8 cellular contexts compared by ENCODE assay signal in the genomic region with DNA sequence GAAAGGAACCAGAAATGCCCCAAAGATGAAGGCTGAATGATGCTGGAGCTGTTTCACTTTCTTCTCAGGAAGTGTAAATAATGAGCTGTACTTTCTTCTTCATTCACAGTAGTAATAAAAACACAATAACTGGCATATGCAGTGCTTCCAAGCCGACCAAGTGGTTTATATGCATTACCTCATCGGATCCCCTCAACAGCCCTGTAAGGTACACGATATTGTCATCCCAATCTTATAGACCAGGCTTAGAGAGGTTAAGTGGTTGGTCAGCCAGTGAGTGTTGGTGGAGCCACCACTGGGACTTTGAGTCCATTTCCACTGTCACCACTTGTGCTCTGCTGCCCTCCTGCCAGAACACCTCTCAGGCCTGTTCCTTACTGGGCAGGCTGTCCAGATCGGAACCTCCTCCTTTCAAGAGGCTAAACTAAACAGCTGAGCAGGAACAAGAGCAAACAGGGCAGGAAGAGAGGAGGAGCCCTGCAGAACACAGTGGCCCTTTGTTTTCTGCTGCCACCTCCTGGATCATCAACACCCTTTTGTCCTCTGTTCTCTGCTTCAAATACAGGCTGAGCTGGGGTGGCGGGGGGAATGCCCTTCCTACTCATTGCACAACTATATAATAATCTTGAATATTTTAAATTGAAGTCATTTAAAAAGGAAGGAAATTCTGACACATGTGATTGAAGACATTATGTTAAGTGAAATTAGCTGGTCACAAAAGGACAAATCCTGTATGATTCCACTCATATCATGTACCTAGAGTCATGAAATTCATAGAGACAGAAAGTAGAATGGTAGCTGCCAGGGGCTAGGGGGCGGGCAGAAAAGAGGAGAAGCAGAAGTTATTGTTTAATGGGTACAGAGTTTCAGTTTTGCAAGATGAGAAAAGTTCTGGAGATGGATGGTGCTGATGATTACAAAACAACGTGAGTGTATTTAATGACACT.
A peak's percentile ranks its signal among the peaks of the same experiment; 100 is the strongest.
DNase-seq lines count a peak whose midpoint lies in the region; ATAC-seq, FAIRE-seq and TF ChIP-seq lines count a peak whose summit lies in the region.

No MANE protein-coding gene starts in this region.

- no peak for TF ChIP-seq POLR2A in GM12878 (IDR thresholded peaks at IDR 0.05; ENCODE audit: low read depth, low read length)

- in situ Hi-C loops in Caki2 (cut with HindIII; ENCODE audit: low pct_unique_long_range_greater_than_20kb, low sequenced_read_pairs) = no loop called here
- in situ Hi-C loops in GM12878 (cut with MboI) = no loop called here

- H3K4me1 ChIP-seq in GM12878 (ENCODE audit: control insufficient read depth, insufficient read depth, low read length) = peaks cover under 1% of the 10 kb centered on the region; the same call in 1 of the 2 replicates

- 21% methylated on average over 7 of the region's 7 CpGs for WGBS in GM12878 (ENCODE audit: insufficient coverage, insufficient replicate concordance, low lambda C conversion rate, missing lambda C conversion rate)

- DNase-seq in Caki2 (ENCODE audit: low read depth) = peak; percentile 64
- peak; percentile 76 for DNase-seq in LNCaP clone FGC (ENCODE audit: low read depth)
- peak; percentile 44 for DNase-seq in RKO (ENCODE audit: low spot score)
- DNase-seq in GM12878 (ENCODE audit: low read depth, low spot score) = peak; percentile 47
- peak; percentile 39 for DNase-seq in iPS-NIHi11 (ENCODE audit: low spot score)
- peak; percentile 7 to 18 for DNase-seq in stimulated activated CD4-positive, alpha-beta T cell treated with anti-CD3 and anti-CD28 coated beads, Interleukin-15, amount 100 ng/mL, for 48 hours (ENCODE audit: low read depth in 2 of 2)

- SMC1A ChIA-PET in GM12878 (lab: Charles Lee; ENCODE audit: uncharacterized antibody, unreplicated experiment) = interaction anchor here (0.7 to 1.5 kb wide), 8 partner anchors 19 to 1207 kb away, joined by 3 read pairs; no protein-coding TSS in a partner anchor

- CTCF ChIA-PET in GM12878 (lab: Yijun Ruan, JAX) = interaction anchor here (0.7 to 1.9 kb wide), 6 partner anchors 62 to 737 kb away, joined by 3 to 19 read pairs (median 3); no protein-coding TSS in a partner anchor

- POLR2A ChIA-PET in GM12878 (lab: Charles Lee) = no interaction called here

- RAD21 ChIA-PET in GM12878 (lab: Charles Lee; ENCODE audit: unreplicated experiment) = interaction anchor here (0.5 to 1.5 kb wide), 6 partner anchors 154 to 738 kb away, joined by 3 to 8 read pairs (median 4); no protein-coding TSS in a partner anchor

- H3K9ac ChIP-seq in GM12878 (ENCODE audit: control insufficient read depth, insufficient read depth, low read length) = no peak overlapping the region; the same call in 1 of the 2 replicates

- peak; percentile 68 for TF ChIP-seq RAD21 in GM12878 (IDR thresholded peaks at IDR 0.05; ENCODE audit: insufficient read depth, low read depth, low read length)

- no peaks in the 10 kb centered on the region for H3K79me2 ChIP-seq in GM12878 (ENCODE audit: control insufficient read depth, insufficient read depth, low read length)

- FAIRE-seq in GM12878 (lab: Jason Lieb, UNC) = no peak

- H3K9me3 ChIP-seq in GM12878 (replicated peaks; ENCODE audit: control insufficient read depth, insufficient read depth, low read length) = no peaks in the 10 kb centered on the region; the same call in 2 of the 3 replicates

- H3K4me3 ChIP-seq in LNCaP clone FGC (ENCODE audit: low read depth, low read length) = no peak overlapping the region
- H3K4me3 ChIP-seq in GM12878 = no peak overlapping the region

- TF ChIP-seq EP300 in GM12878 (IDR thresholded peaks at IDR 0.05; ENCODE audit: borderline replicate concordance in 1 of 2, control insufficient read depth in 1 of 2, low read depth in 2 of 2, low read length in 2 of 2) = no peak

- no peak overlapping the region for H3K27ac ChIP-seq in GM12878 (ENCODE audit: control insufficient read depth, insufficient read depth)

- no peaks in the 10 kb centered on the region for H4K20me1 ChIP-seq in GM12878 (ENCODE audit: control insufficient read depth, insufficient read depth)

- H3K36me3 ChIP-seq in GM12878 (ENCODE audit: control insufficient read depth in 2 of 2, insufficient read depth in 2 of 2, low read length in 1 of 2) = no peaks in the 10 kb centered on the region

- H2AFZ ChIP-seq in GM12878 (ENCODE audit: control insufficient read depth, low read depth, low read length) = peak overlapping the region; percentile 74

- no TSS peak for BruUV-seq in GM12878 (replicated peaks; lab: Mats Ljungman, UMichigan)

- H3K4me2 ChIP-seq in GM12878 (ENCODE audit: control insufficient read depth, insufficient read depth) = peak overlapping the region; percentile 74

- TF ChIP-seq CTCF in LNCaP clone FGC (IDR thresholded peaks at IDR 0.05; ENCODE audit: control insufficient read depth, extremely low read depth, insufficient read depth) (peak; percentile 60), GM12878 (IDR thresholded peaks at IDR 0.05 in 2 of 3, conservative IDR thresholded peaks at IDR 0.05 in 1 of 3; ENCODE audit: control insufficient read depth in 2 of 3, extremely low read depth in 1 of 3, insufficient read depth in 1 of 3, low read depth in 3 of 3, low read length in 3 of 3) (peak; percentile 40 to 60 (median 42); a peak in 4 of 6 replicates)

- intact Hi-C loops in GM12878 (cut with micrococcal nuclease; ENCODE audit: unreplicated experiment) = loop anchor here (1.0 to 10.0 kb wide), 6 partner anchors 47 to 734 kb away; no protein-coding TSS in a partner anchor

- ATAC-seq in GM19438 (IDR thresholded peaks at IDR 0.05; ENCODE audit: low read depth, unreplicated experiment) = peak; percentile 68
- peak; percentile 93 for ATAC-seq in GM12878
- ATAC-seq in HG03469 (IDR thresholded peaks at IDR 0.05; ENCODE audit: unreplicated experiment) = no peak

- no peaks in the 10 kb centered on the region for H3K27me3 ChIP-seq in GM12878 (replicated peaks in 1 of 2; ENCODE audit: control insufficient read depth in 2 of 2, insufficient read depth in 2 of 2, low read length in 1 of 2)

TF ChIP-seq in GM12878, 131 proteins besides CTCF, POLR2A, EP300 and RAD21:
- TF ChIP-seq IKZF2 (IDR thresholded peaks at IDR 0.05) = peak in 1 of 2 experiments; percentile 10; a peak in 1 of 4 replicates
- TF ChIP-seq ZNF687 (IDR thresholded peaks at IDR 0.05) = no peak
- no peak for TF ChIP-seq ZNF207 (IDR thresholded peaks at IDR 0.05; ENCODE audit: borderline replicate concordance)
- TF ChIP-seq SMC3 (IDR thresholded peaks at IDR 0.05; ENCODE audit: borderline replicate concordance, low read length) = peak; percentile 57
- TF ChIP-seq CEBPB (IDR thresholded peaks at IDR 0.05; ENCODE audit: borderline replicate concordance in 1 of 2, low read depth in 2 of 2, low read length in 2 of 2) = 0 out of 4 replicates have a peak, but pooled peaks of 1 of the 2 experiments have one; percentile 7
- peak; percentile 41; the same call in 1 of the 2 replicates for TF ChIP-seq LARP7 (IDR thresholded peaks at IDR 0.05)
- TF ChIP-seq, protein P1, sequence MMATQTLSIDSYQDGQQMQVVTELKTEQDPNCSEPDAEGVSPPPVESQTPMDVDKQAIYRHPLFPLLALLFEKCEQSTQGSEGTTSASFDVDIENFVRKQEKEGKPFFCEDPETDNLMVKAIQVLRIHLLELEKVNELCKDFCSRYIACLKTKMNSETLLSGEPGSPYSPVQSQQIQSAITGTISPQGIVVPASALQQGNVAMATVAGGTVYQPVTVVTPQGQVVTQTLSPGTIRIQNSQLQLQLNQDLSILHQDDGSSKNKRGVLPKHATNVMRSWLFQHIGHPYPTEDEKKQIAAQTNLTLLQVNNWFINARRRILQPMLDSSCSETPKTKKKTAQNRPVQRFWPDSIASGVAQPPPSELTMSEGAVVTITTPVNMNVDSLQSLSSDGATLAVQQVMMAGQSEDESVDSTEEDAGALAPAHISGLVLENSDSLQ (IDR thresholded peaks at IDR 0.05) = peak; percentile 36; the same call in 1 of the 2 replicates
- TF ChIP-seq YY1 (IDR thresholded peaks at IDR 0.05; ENCODE audit: low read depth, low read length) = 0 out of 2 replicates have a peak, but pooled peaks have one; percentile 19

Comparison
In these comparisons a context has a peak if more than half of its experiments do, and no peak if none do; other contexts are left out.
1. DNase-seq: peak in every context shown above with its lines; median percentile 76 in LNCaP clone FGC; 64 in Caki2; 47 in GM12878; 44 in RKO; 39 in iPS-NIHi11; 12 in stimulated activated CD4-positive, alpha-beta T cell treated with anti-CD3 and anti-CD28 coated beads, Interleukin-15, amount 100 ng/mL, for 48 hours.